Comparison of ENCODE assay signal across 9 cellular contexts in genomic region chr10:88901610-88902327, GRCh38. TPM values are rescaled to one million over a fixed set of nuclear protein-coding genes. Genes with fewer than 3 reads are reported as not detected.
DNase-seq lines count a peak whose midpoint lies in the region; ATAC-seq and TF ChIP-seq lines count a peak whose summit lies in the region.
"Had no signal": no experiment of that assay in that cellular context is flagged by ENCODE, and none has a peak within 500 bp of the region (broad histone marks: within the 10 kb centered on the region; RNA-seq: fewer than 3 reads in every experiment).

No MANE protein-coding gene starts in this region.

- H3K27me3 ChIP-seq in Peyer's patch (no peaks in the 10 kb centered on the region), mucosa of rectum (ENCODE audit: control insufficient read depth in 2 of 2, insufficient read depth in 2 of 2, low read length in 2 of 2) (no peaks in the 10 kb centered on the region), foreskin keratinocyte (no peaks in the 10 kb centered on the region)
- H3K27me3 ChIP-seq: SJSA1 had no signal

- H3K36me3 ChIP-seq in Peyer's patch: peaks cover 0 to 18% (median 0%) of the 10 kb centered on the region in 3 donors
- H3K36me3 ChIP-seq in mucosa of rectum (ENCODE audit: control insufficient read depth in 2 of 2, insufficient read depth in 2 of 2, low read length in 2 of 2): peaks cover 9 to 15% of the 10 kb centered on the region in 2 donors
- H3K36me3 ChIP-seq: thoracic aorta had no signal

- no peak for TF ChIP-seq POLR2A in Peyer's patch (IDR thresholded peaks at IDR 0.05)

- H3K4me3 ChIP-seq in Peyer's patch (no peak overlapping the region), mucosa of rectum (ENCODE audit: low read length in 2 of 2) (no peak overlapping the region)
- H3K4me3 ChIP-seq: SJSA1, thoracic aorta had no signal

- ATAC-seq in GM19035 (IDR thresholded peaks at IDR 0.05; ENCODE audit: unreplicated experiment) (peak; percentile 82), HG02884 (IDR thresholded peaks at IDR 0.05; ENCODE audit: unreplicated experiment) (peak; percentile 83), foreskin keratinocyte (no peak)

- TF ChIP-seq CTCF in Peyer's patch (IDR thresholded peaks at IDR 0.05) (no peak), foreskin keratinocyte (conservative IDR thresholded peaks at IDR 0.05) (no peak)

- H3K4me1 ChIP-seq in Peyer's patch (peaks cover 0 to 57% (median 19%) of the 10 kb centered on the region in 4 donors), mucosa of rectum (ENCODE audit: control insufficient read depth in 2 of 2, insufficient read depth in 2 of 2, low read length in 2 of 2) (peaks cover 51 to 55% of the 10 kb centered on the region in 2 donors), foreskin keratinocyte (peaks cover 5% of the 10 kb centered on the region)

- H3K27ac ChIP-seq in Peyer's patch (peak overlapping the region; percentile 19 to 69 (median 44)), mucosa of rectum (ENCODE audit: low read depth in 2 of 2, low read length in 2 of 2) (peak overlapping the region; percentile 72 to 75), foreskin keratinocyte (no peak overlapping the region)
- H3K27ac ChIP-seq: SJSA1, thoracic aorta had no signal

- no peak for DNase-seq in Peyer's patch
- DNase-seq in foreskin keratinocyte: no peak
- DNase-seq in AG20443 (ENCODE audit: low spot score): no peak
- no peak for DNase-seq in NCI-H748 treated with DMSO at 0.1 percent for 48 hours (lab: John Stamatoyannopoulos, UW)

- no peaks in the 10 kb centered on the region for H3K9me3 ChIP-seq in Peyer's patch
- H3K9me3 ChIP-seq in mucosa of rectum (ENCODE audit: control insufficient read depth in 2 of 2, low read length in 2 of 2): no peaks in the 10 kb centered on the region
- H3K9me3 ChIP-seq: SJSA1, thoracic aorta had no signal

- H3K9ac ChIP-seq in mucosa of rectum (ENCODE audit: low read depth in 1 of 2, low read length in 2 of 2): no peak overlapping the region

RNA-seq across cellular contexts. Expression of gene STAMBPL1, which starts 21.7 kb away (rescaled TPM):
- total RNA-seq in Peyer's patch (100 to 1,000 TPM in 1 of 4 donors, 10 to 100 TPM in 3; 54.6 to 116 (median 84.6) TPM), foreskin keratinocyte (7.8 and 9.6 TPM in 2 replicates)
- 4.6 and 6.8 TPM in 2 replicates for polyA plus RNA-seq in foreskin keratinocyte

RNA-seq across cellular contexts. Expression of gene ANKRD22, which starts 50.1 kb away (rescaled TPM):
- 1 to 10 TPM in 2 of 4 donors, under 1 TPM in 1, not detected in 1; 0.70 to 1.5 (median 1.1) TPM for total RNA-seq in Peyer's patch
- 0.24 and 0.35 TPM in 2 replicates for total RNA-seq in foreskin keratinocyte
- 0.18 and 0.23 TPM in 2 replicates for polyA plus RNA-seq in foreskin keratinocyte
- total RNA-seq: SJSA1, thoracic aorta had no signal

RNA-seq across cellular contexts. Expression of gene ACTA2, which starts 50.8 kb away (rescaled TPM):
- total RNA-seq in Peyer's patch (100 to 1,000 TPM in 3 of 4 donors, 10 to 100 TPM in 1; 83.5 to 342 (median 142) TPM), foreskin keratinocyte (10.3 and 12.2 TPM in 2 replicates)
- polyA plus RNA-seq in foreskin keratinocyte: 10.2 and 10.9 TPM in 2 replicates
